ENCODE assay signal across 11 cellular contexts in genomic region chr6:155837474-155837873, GRCh38.
"Had no signal": no experiment of that assay in that cellular context is flagged by ENCODE, and none has a peak within 500 bp of the region (broad histone marks: within the 10 kb centered on the region; RNA-seq: fewer than 3 reads in every experiment).

No MANE protein-coding gene starts in this region.

- H3K36me3 ChIP-seq: HAP-1 had no signal

- H3K9ac ChIP-seq: GM23248 had no signal

- H3K4me1 ChIP-seq: HAP-1 had no signal

- H3K9me3 ChIP-seq: HAP-1 had no signal

- ATAC-seq: GM23338, HCT116 had no signal

- H2AFZ ChIP-seq: GM23248, GM23338 had no signal

- FAIRE-seq: H1, H54 had no signal

- H3K4me3 ChIP-seq: GM23248, GM23338, HAP-1 had no signal

- DNase-seq: GM23248, GOT3, H7, H9, HCEC 1CT, HFFc6 had no signal

- H3K27ac ChIP-seq: GM23248 had no signal

- H3K4me2 ChIP-seq: GM23338 had no signal
